In the genomic region with DNA sequence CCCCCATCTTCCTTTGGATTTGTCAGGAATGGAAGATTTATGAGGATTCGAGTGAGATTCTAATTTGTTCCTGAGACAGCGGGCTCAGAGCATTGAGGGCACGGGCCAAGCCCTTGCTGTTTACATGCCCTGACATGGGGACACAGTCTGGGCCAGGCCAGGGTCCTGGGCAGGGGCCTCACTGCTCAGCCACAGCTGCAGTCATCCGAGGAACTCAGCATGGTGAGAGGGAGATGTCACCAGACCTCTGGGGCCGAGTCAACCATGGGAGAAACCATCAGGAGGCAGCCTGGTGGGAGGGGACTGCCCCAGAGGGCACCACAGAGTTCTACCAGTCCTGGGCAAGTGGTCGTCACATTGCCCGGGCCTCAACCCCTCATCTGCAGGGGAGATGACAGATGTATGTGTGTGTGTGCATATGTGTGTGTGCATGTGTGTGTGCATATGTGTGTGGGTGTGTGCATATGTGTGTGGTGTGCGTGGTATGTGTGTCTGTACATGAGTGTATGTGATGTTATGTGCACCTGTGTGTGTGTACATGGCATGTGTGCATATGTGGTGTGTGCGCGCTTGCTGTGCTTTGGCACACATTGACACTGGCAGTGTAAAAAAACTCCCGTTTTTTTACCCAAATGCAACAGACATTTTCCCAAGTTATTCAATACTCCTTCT, we compare ENCODE assay signal across 1 cellular context.
A peak's percentile ranks its signal among the peaks of the same experiment; 100 is the strongest.
TF ChIP-seq lines count a peak whose summit lies in the region.

No MANE protein-coding gene starts in this region.

TF ChIP-seq in K562, 482 proteins besides CTCF, POLR2A, EP300 and RAD21:
- TF ChIP-seq, protein P1, sequence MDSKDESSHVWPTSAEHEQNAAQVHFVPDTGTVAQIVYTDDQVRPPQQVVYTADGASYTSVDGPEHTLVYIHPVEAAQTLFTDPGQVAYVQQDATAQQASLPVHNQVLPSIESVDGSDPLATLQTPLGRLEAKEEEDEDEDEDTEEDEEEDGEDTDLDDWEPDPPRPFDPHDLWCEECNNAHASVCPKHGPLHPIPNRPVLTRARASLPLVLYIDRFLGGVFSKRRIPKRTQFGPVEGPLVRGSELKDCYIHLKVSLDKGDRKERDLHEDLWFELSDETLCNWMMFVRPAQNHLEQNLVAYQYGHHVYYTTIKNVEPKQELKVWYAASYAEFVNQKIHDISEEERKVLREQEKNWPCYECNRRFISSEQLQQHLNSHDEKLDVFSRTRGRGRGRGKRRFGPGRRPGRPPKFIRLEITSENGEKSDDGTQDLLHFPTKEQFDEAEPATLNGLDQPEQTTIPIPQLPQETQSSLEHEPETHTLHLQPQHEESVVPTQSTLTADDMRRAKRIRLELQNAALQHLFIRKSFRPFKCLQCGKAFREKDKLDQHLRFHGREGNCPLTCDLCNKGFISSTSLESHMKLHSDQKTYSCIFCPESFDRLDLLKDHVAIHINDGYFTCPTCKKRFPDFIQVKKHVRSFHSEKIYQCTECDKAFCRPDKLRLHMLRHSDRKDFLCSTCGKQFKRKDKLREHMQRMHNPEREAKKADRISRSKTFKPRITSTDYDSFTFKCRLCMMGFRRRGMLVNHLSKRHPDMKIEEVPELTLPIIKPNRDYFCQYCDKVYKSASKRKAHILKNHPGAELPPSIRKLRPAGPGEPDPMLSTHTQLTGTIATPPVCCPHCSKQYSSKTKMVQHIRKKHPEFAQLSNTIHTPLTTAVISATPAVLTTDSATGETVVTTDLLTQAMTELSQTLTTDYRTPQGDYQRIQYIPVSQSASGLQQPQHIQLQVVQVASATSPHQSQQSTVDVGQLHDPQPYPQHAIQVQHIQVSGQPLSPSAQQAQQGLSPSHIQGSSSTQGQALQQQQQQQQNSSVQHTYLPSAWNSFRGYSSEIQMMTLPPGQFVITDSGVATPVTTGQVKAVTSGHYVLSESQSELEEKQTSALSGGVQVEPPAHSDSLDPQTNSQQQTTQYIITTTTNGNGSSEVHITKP (IDR thresholded peaks at IDR 0.05; ENCODE audit: partially characterized antibody), result peak; percentile 13
- TF ChIP-seq HSF4 (CRISPR knock-in tag; IDR thresholded peaks at IDR 0.05; ENCODE audit: borderline replicate concordance) (no peak), SREBF2 (CRISPR knock-in tag; IDR thresholded peaks at IDR 0.05) (no peak), KDM1A (IDR thresholded peaks at IDR 0.05) (peak in 1 of 2 experiments; percentile 64; a peak in 1 of 4 replicates), SAFB2 (IDR thresholded peaks at IDR 0.05; ENCODE audit: borderline replicate concordance, low read depth, low read length, severe bottlenecking) (no peak), FOXA1 (IDR thresholded peaks at IDR 0.05; ENCODE audit: borderline replicate concordance) (no peak), PRPF4 (IDR thresholded peaks at IDR 0.05; ENCODE audit: insufficient read depth, low read depth, low read length, poor library complexity, severe bottlenecking) (no peak), MEIS2 (IDR thresholded peaks at IDR 0.05; ENCODE audit: partially characterized antibody) (no peak), MXI1 (IDR thresholded peaks at IDR 0.05; ENCODE audit: low read depth, low read length) (no peak)
